In the genomic region with DNA sequence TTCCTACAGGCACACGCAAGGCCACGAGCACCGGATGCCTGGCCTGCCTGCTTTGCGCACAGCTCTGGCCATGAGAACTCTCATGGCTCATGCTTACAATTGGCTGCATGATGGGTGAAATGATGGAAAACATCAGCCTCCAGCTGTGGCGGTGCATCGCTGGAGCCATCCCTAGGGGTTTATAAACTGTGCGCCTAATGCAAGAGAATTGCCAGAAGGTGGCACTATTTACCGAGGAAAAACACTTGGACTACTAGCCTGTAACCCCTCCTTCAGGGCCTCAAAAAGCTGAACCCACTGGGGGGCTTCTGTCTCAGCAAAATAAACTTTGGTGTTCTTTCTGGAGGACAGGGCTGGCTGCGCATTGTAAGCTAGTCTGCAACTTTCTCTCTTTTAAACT, we compare ENCODE assay signal across 9 cellular contexts. TPM values are rescaled to one million over a fixed set of nuclear protein-coding genes. Genes with fewer than 3 reads are reported as not detected.
DNase-seq lines count a peak whose midpoint lies in the region; ATAC-seq, FAIRE-seq and TF ChIP-seq lines count a peak whose summit lies in the region.
"Had no signal": no experiment of that assay in that cellular context is flagged by ENCODE, and none has a peak within 500 bp of the region (broad histone marks: within the 10 kb centered on the region; RNA-seq: fewer than 3 reads in every experiment).

No MANE protein-coding gene starts in this region.

- no peaks in the 10 kb centered on the region for H4K20me1 ChIP-seq in endothelial cell of umbilical vein (replicated peaks; ENCODE audit: control insufficient read depth, extremely low read depth, insufficient read depth, low read length)

- H3K9ac ChIP-seq in endothelial cell of umbilical vein (replicated peaks; ENCODE audit: extremely low read depth, insufficient read depth, low read length) = no peak overlapping the region

- H3K79me2 ChIP-seq in endothelial cell of umbilical vein (ENCODE audit: control insufficient read depth, insufficient read depth, low read length) = no peaks in the 10 kb centered on the region

- H3K27me3 ChIP-seq in endothelial cell of umbilical vein (ENCODE audit: control insufficient read depth in 2 of 2, insufficient read depth in 2 of 2, low read length in 2 of 2) = no peaks in the 10 kb centered on the region

- no peak for TF ChIP-seq POLR2A in endothelial cell of umbilical vein (IDR thresholded peaks at IDR 0.05; ENCODE audit: low read depth, low read length)

- no TSS peak for BruUV-seq in endothelial cell of umbilical vein (replicated peaks; lab: Mats Ljungman, UMichigan)

- no peak overlapping the region for H3K4me2 ChIP-seq in endothelial cell of umbilical vein (ENCODE audit: insufficient read depth, low read length)

- no peak overlapping the region for H3K4me3 ChIP-seq in endothelial cell of umbilical vein (replicated peaks in 1 of 3; ENCODE audit: insufficient read depth in 1 of 3, low read depth in 1 of 3, low read length in 3 of 3)

- H3K4me3 Mint-ChIP-seq in T-cell = no peak overlapping the region
- no peak overlapping the region for H3K4me3 Mint-ChIP-seq in stimulated activated effector memory CD8-positive, alpha-beta T cell treated with anti-CD3 and anti-CD28 coated beads, Interleukin-12 subunit alpha, Interleukin-12 subunit beta, amount 100 ng/mL, for 72 hours

- no peak overlapping the region for H3K27ac Mint-ChIP-seq in T-cell
- no peak overlapping the region for H3K27ac Mint-ChIP-seq in stimulated activated effector memory CD8-positive, alpha-beta T cell treated with anti-CD3 and anti-CD28 coated beads, Interleukin-12 subunit alpha, Interleukin-12 subunit beta, amount 100 ng/mL, for 72 hours

- intact Hi-C loops in endothelial cell of umbilical vein (cut with micrococcal nuclease) = loop anchor here (1.0 kb wide), 3 partner anchors 85 to 541 kb away; no protein-coding TSS in a partner anchor

- H2AFZ ChIP-seq in endothelial cell of umbilical vein (ENCODE audit: low read depth, low read length) = no peak overlapping the region

- no peaks in the 10 kb centered on the region for H3K4me1 ChIP-seq in endothelial cell of umbilical vein (ENCODE audit: control insufficient read depth, extremely low read depth, insufficient read depth, low read length)

- dilution Hi-C loops in endothelial cell of umbilical vein (cut with MboI; ENCODE audit: extremely low pct_ligation_motif_present, low sequenced_read_pairs) = no loop called here

- no peaks in the 10 kb centered on the region for H3K4me1 Mint-ChIP-seq in T-cell
- H3K4me1 Mint-ChIP-seq in stimulated activated effector memory CD8-positive, alpha-beta T cell treated with anti-CD3 and anti-CD28 coated beads, Interleukin-12 subunit alpha, Interleukin-12 subunit beta, amount 100 ng/mL, for 72 hours = no peaks in the 10 kb centered on the region

- H3K27me3 Mint-ChIP-seq in T-cell = no peaks in the 10 kb centered on the region

- TF ChIP-seq CTCF in endothelial cell of umbilical vein (IDR thresholded peaks at IDR 0.05; ENCODE audit: extremely low read depth in 1 of 2, insufficient read depth in 1 of 2, low read depth in 1 of 2, low read length in 2 of 2) = peak; percentile 23 to 35

- H3K36me3 ChIP-seq in endothelial cell of umbilical vein (ENCODE audit: control insufficient read depth in 2 of 2, extremely low read depth in 1 of 2, insufficient read depth in 2 of 2, low read length in 2 of 2) = no peaks in the 10 kb centered on the region

- no peak for ATAC-seq in T-cell (replicated peaks in 1 of 4)
- no peak for ATAC-seq in HG03135 (IDR thresholded peaks at IDR 0.05; ENCODE audit: unreplicated experiment)
- no peak for ATAC-seq in stimulated activated effector memory CD8-positive, alpha-beta T cell treated with anti-CD3 and anti-CD28 coated beads, Interleukin-12 subunit alpha, Interleukin-12 subunit beta, amount 100 ng/mL, for 72 hours

- H3K36me3 Mint-ChIP-seq in T-cell = peaks cover 18% of the 10 kb centered on the region
- H3K36me3 Mint-ChIP-seq in stimulated activated effector memory CD8-positive, alpha-beta T cell treated with anti-CD3 and anti-CD28 coated beads, Interleukin-12 subunit alpha, Interleukin-12 subunit beta, amount 100 ng/mL, for 72 hours = peaks cover 22% of the 10 kb centered on the region

- H3K9me1 ChIP-seq in endothelial cell of umbilical vein (replicated peaks; ENCODE audit: control insufficient read depth, extremely low read depth, insufficient read depth, low read length) = no peaks in the 10 kb centered on the region

- peak; percentile 44 for FAIRE-seq in endothelial cell of umbilical vein (lab: Jason Lieb, UNC)
- FAIRE-seq: TTC549 had no signal

- DNase-seq in NCI-H510A treated with DMSO at 0.1 percent for 48 hours (lab: John Stamatoyannopoulos, UW) (peak; percentile 1), NCI-H510A (lab: John Stamatoyannopoulos, UW) (no peak), NCI-H69 (lab: John Stamatoyannopoulos, UW) (peak; percentile 48), endothelial cell of umbilical vein (ENCODE audit: low read depth, low spot score) (peak; percentile 16), renal cortical epithelial cell (ENCODE audit: low read depth) (peak; percentile 3), T-cell (no peak)
- DNase-seq in stimulated activated effector memory CD8-positive, alpha-beta T cell treated with anti-CD3 and anti-CD28 coated beads, Interleukin-12 subunit alpha, Interleukin-12 subunit beta, amount 100 ng/mL, for 72 hours (ENCODE audit: low spot score in 2 of 2) = no peak

- CTCF ChIA-PET in endothelial cell of umbilical vein (lab: Charles Lee) = interaction anchor here (1.1 to 4.2 kb wide), 3 partner anchors 108 to 402 kb away, joined by 3 to 42 read pairs (median 5); no protein-coding TSS in a partner anchor
- CTCF ChIA-PET in T-cell (lab: Charles Lee) = no interaction called here

- POLR2A ChIA-PET in endothelial cell of umbilical vein (lab: Charles Lee) = no interaction called here
- POLR2A ChIA-PET in T-cell (lab: Charles Lee) = no interaction called here

- no peaks in the 10 kb centered on the region for H3K9me3 Mint-ChIP-seq in T-cell
- no peaks in the 10 kb centered on the region for H3K9me3 Mint-ChIP-seq in stimulated activated effector memory CD8-positive, alpha-beta T cell treated with anti-CD3 and anti-CD28 coated beads, Interleukin-12 subunit alpha, Interleukin-12 subunit beta, amount 100 ng/mL, for 72 hours

- H3K9me3 ChIP-seq in endothelial cell of umbilical vein (replicated peaks; ENCODE audit: control insufficient read depth, insufficient read depth, low read length) = no peaks in the 10 kb centered on the region

- H3K27ac ChIP-seq in endothelial cell of umbilical vein (ENCODE audit: insufficient read depth, low read depth, low read length) = no peak overlapping the region

TF ChIP-seq in endothelial cell of umbilical vein, 7 proteins besides CTCF, POLR2A, EP300 and RAD21:
- TF ChIP-seq GATA2 (IDR thresholded peaks at IDR 0.05; ENCODE audit: insufficient read depth, insufficient read length, low read depth, low read length) (no peak), FOS (IDR thresholded peaks at IDR 0.05; ENCODE audit: borderline replicate concordance, insufficient read depth, low read length) (no peak)

RNA-seq across cellular contexts. Expression of a gene that starts 51.9 kb away (rescaled TPM):
- total RNA-seq in endothelial cell of umbilical vein (16.7 and 19.9 TPM in 2 replicates), renal cortical epithelial cell (6.3 and 15.3 TPM in 2 replicates), T-cell (10 to 100 TPM; 35.0 to 46.0 (median 44.0) TPM)
- polyA plus RNA-seq in endothelial cell of umbilical vein = 17.1 and 18.8 TPM in 2 replicates
- polyA plus RNA-seq in endothelial cell of umbilical vein (2011; cell fraction: cytosol; rRNA removed) = 9.0 and 9.3 TPM in 2 replicates
- polyA plus RNA-seq in endothelial cell of umbilical vein (2011; cell fraction: nucleus; rRNA removed) = 124 and 140 TPM in 2 replicates
- 12.7 and 14.3 TPM in 2 replicates for polyA plus RNA-seq in endothelial cell of umbilical vein (2012)
- polyA minus RNA-seq in endothelial cell of umbilical vein = 34.7 and 36.6 TPM in 2 replicates
- 15.4 TPM for polyA minus RNA-seq in endothelial cell of umbilical vein (2011; cell fraction: cytosol; rRNA and poly(A)+ RNA removed)
- polyA minus RNA-seq in endothelial cell of umbilical vein (2011; cell fraction: nucleus; rRNA and poly(A)+ RNA removed) = 43.7 and 50.4 TPM in 2 replicates

Comparison
In these comparisons a context has a peak if more than half of its experiments do, and no peak if none do; other contexts are left out.
1. DNase-seq: peak in NCI-H510A treated with DMSO at 0.1 percent for 48 hours (single experiment), NCI-H69 (single experiment), endothelial cell of umbilical vein (single experiment) and renal cortical epithelial cell (single experiment); none in NCI-H510A (single experiment), T-cell (0 of 34) and stimulated activated effector memory CD8-positive, alpha-beta T cell treated with anti-CD3 and anti-CD28 coated beads, Interleukin-12 subunit alpha, Interleukin-12 subunit beta, amount 100 ng/mL, for 72 hours (0 of 2).